Comparison of ENCODE assay signal across 29 cellular contexts in the genomic region with DNA sequence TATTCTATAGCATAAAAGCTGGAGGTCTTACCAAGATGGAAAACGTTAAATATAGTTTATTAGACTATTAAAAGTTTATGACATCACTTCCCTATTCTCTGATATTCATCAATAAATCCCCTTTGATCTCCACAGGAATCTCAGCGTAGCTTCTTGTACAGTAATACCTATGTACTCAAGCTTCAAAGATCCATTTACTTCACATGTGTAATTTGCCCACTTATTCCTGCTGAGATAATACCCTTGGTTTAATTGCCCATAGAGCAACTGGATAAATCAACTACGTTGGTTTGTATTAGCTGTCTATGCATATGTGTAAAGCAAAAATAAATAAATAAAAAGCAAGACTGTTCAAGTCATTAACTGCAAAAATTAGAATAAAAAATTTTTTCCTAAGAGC.
"Had no signal": no experiment of that assay in that cellular context is flagged by ENCODE, and none has a peak within 500 bp of the region (broad histone marks: within the 10 kb centered on the region; RNA-seq: fewer than 3 reads in every experiment).

No MANE protein-coding gene starts in this region.

- DNase-seq: activated CD4-positive, alpha-beta memory T cell treated with anti-CD3 and anti-CD28 coated beads for 36 hours; activated CD4-positive, alpha-beta T cell treated with anti-CD3 and anti-CD28 coated beads, Interleukin-2, amount 10 ng/mL, durations not matched to agents 24 days and 14 days; activated CD4-positive, CD25-positive, alpha-beta regulatory T cell treated with anti-CD3 and anti-CD28 coated beads, Interleukin-2, amount 50 U/mL, for 72 hours; activated CD8-positive, alpha-beta memory T cell treated with anti-CD3 and anti-CD28 coated beads, Interleukin-2, amount 50 U/mL, for 4 hours; activated gamma-delta T cell treated with Interleukin-2 at 50 U/mL for 16 hours; activated naive CD4-positive, alpha-beta T cell treated with anti-CD3 and anti-CD28 coated beads, Interleukin-2, amount 50 U/mL, for 16 hours; activated T-cell treated with anti-CD3 and anti-CD28 coated beads, Interleukin-2, amount 50 U/mL, for 1 hour; amniotic stem cell; brain microvascular endothelial cell; cortex of kidney; effector memory CD8-positive, alpha-beta T cell; erythroblast; heart left ventricle; hypothalamus; immature natural killer cell; kidney; left colon; midbrain; naive thymus-derived CD8-positive, alpha-beta T cell; posterior cingulate gyrus; right cardiac atrium; stimulated activated CD4-positive, alpha-beta T cell treated with anti-CD3 and anti-CD28 coated beads, Interleukin-15, amount 100 ng/mL, for 24 hours; stimulated activated CD4-positive, alpha-beta T cell treated with anti-CD3 and anti-CD28 coated beads, Interleukin-2, amount 100 ng/mL, for 24 hours; stimulated activated naive B cell treated with anti-CD40 and anti-IgM and Interleukin-4, amounts not matched to agents 10 μg/mL and 1 μg/mL and 100 μg/mL, for 72 hours; stomach; thyroid gland; upper lobe of left lung had no signal

- ATAC-seq: activated T-helper 17 cell treated with anti-CD3 and anti-CD28 coated beads, Interleukin-2, amount 50 U/mL, for 72 hours; effector memory CD8-positive, alpha-beta T cell; gastroesophageal sphincter; heart left ventricle; left colon; naive thymus-derived CD8-positive, alpha-beta T cell; right cardiac atrium; stimulated activated naive B cell treated with anti-CD40 and anti-IgM and Interleukin-4, amounts not matched to agents 10 μg/mL and 1 μg/mL and 100 μg/mL, for 72 hours had no signal
